Comparison of ENCODE assay signal across 22 cellular contexts in genomic region chr7:94100723-94101345, GRCh38.
"Had no signal": no experiment of that assay in that cellular context is flagged by ENCODE, and none has a peak within 500 bp of the region (broad histone marks: within the 10 kb centered on the region; RNA-seq: fewer than 3 reads in every experiment).

No MANE protein-coding gene starts in this region.

- H3K4me3 ChIP-seq: K562 had no signal

- ATAC-seq: K562 had no signal

- H3K9ac ChIP-seq: KMS-11, SK-N-SH had no signal

- H3K27ac ChIP-seq: HL-60, KMS-11 had no signal

- FAIRE-seq: HTR-8/SVneo, K562, RCC 7860 had no signal

- H3K9me3 ChIP-seq: SK-N-SH had no signal

- DNase-seq: Kasumi-1, MM.1S, NCI-H1092 treated with DMSO at 0.1 percent for 48 hours, NCI-H1436, NCI-H187, NCI-H2029, NCI-H2081 treated with DMSO at 0.1 percent for 48 hours, NCI-H2171, NCI-H226, NCI-H446, NCI-H510A, NCI-H524 treated with DMSO at 0.1 percent for 48 hours, NCI-H69, NCI-H774, RPMI8226, SHP77, SK-N-SH had no signal
